8 cellular contexts compared by ENCODE assay signal in the genomic region with DNA sequence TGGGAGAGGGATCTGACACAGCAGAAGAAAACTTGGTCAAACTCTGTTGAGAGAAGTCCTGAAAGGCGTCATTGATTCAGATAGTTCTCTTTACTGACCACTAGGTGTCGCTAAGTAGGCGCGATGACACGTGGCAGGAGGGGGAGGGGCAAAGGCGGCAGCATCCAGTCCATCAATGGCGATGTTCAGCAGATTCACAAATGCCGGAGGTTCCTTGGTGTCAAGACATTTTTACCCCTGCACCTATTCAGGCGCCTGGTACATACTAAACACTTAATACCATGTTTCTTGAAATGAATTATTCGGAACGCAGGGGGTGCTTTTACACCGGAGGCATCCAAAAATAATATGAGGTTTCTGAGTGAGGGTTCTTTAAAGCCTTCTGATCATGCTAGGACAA. TPM values are rescaled to one million over a fixed set of nuclear protein-coding genes. Genes with fewer than 3 reads are reported as not detected.
DNase-seq lines count a peak whose midpoint lies in the region; ATAC-seq and TF ChIP-seq lines count a peak whose summit lies in the region.

No MANE protein-coding gene starts in this region.

- no peaks in the 10 kb centered on the region for H3K36me3 Mint-ChIP-seq in activated T-helper 2 cell treated with anti-CD3 and anti-CD28 coated beads, Interferon-gamma antibody, Interleukin-2, Interleukin-4, amounts not matched to agents 10 μg/mL and 5 μg/mL and 100 μg/mL, durations not matched to agents 14 hours and 24 hours and 36 hours (ENCODE audit: low read depth)

- no peaks in the 10 kb centered on the region for H3K36me3 ChIP-seq in parathyroid adenoma (ENCODE audit: control insufficient read depth, insufficient read depth, low read length)
- H3K36me3 ChIP-seq in upper lobe of right lung, result no peaks in the 10 kb centered on the region

- H3K4me1 ChIP-seq in parathyroid adenoma (no peaks in the 10 kb centered on the region), upper lobe of right lung (peaks cover 4% of the 10 kb centered on the region)

- no peaks in the 10 kb centered on the region for H3K79me2 ChIP-seq in parathyroid adenoma

- DNase-seq in DMS114 treated with DMSO at 0.1 percent for 48 hours (lab: John Stamatoyannopoulos, UW; ENCODE audit: unreplicated experiment) (peak; percentile 55), Kasumi-1 (lab: John Stamatoyannopoulos, UW) (peak; percentile 88 to 92), SIG-M5 (lab: John Stamatoyannopoulos, UW) (peak; percentile 67), globus pallidus (ENCODE audit: low spot score) (peak; percentile 62), upper lobe of right lung (peak; percentile 88)
- peak; percentile 66 for DNase-seq in activated T-helper 2 cell treated with anti-CD3 and anti-CD28 coated beads, Interferon-gamma antibody, Interleukin-2, Interleukin-4, amounts not matched to agents 10 μg/mL and 5 μg/mL and 100 μg/mL, durations not matched to agents 14 hours and 24 hours and 36 hours (ENCODE audit: low spot score)

- ATAC-seq in GM21619 (IDR thresholded peaks at IDR 0.05; ENCODE audit: unreplicated experiment) (peak; percentile 41), upper lobe of right lung (peak; percentile 94)

- no peaks in the 10 kb centered on the region for H3K9me3 Mint-ChIP-seq in activated T-helper 2 cell treated with anti-CD3 and anti-CD28 coated beads, Interferon-gamma antibody, Interleukin-2, Interleukin-4, amounts not matched to agents 10 μg/mL and 5 μg/mL and 100 μg/mL, durations not matched to agents 14 hours and 24 hours and 36 hours

- H3K27me3 ChIP-seq in parathyroid adenoma (ENCODE audit: control insufficient read depth, insufficient read depth, low read length) (no peaks in the 10 kb centered on the region), upper lobe of right lung (no peaks in the 10 kb centered on the region)

- no peak overlapping the region for H3K9ac ChIP-seq in parathyroid adenoma

- no peak overlapping the region for H3K4me3 ChIP-seq in parathyroid adenoma (ENCODE audit: low read depth, low read length)
- H3K4me3 ChIP-seq in upper lobe of right lung, result peak overlapping the region; percentile 12

- H3K27ac ChIP-seq in parathyroid adenoma (no peak overlapping the region), upper lobe of right lung (no peak overlapping the region)

- H2AFZ ChIP-seq in parathyroid adenoma, result peak overlapping the region; percentile 7

- H3K4me1 Mint-ChIP-seq in activated T-helper 2 cell treated with anti-CD3 and anti-CD28 coated beads, Interferon-gamma antibody, Interleukin-2, Interleukin-4, amounts not matched to agents 10 μg/mL and 5 μg/mL and 100 μg/mL, durations not matched to agents 14 hours and 24 hours and 36 hours (ENCODE audit: low read depth), result peaks cover 11% of the 10 kb centered on the region

- H3K4me3 Mint-ChIP-seq in activated T-helper 2 cell treated with anti-CD3 and anti-CD28 coated beads, Interferon-gamma antibody, Interleukin-2, Interleukin-4, amounts not matched to agents 10 μg/mL and 5 μg/mL and 100 μg/mL, durations not matched to agents 14 hours and 24 hours and 36 hours (ENCODE audit: low read depth), result no peak overlapping the region

- H3K27ac Mint-ChIP-seq in activated T-helper 2 cell treated with anti-CD3 and anti-CD28 coated beads, Interferon-gamma antibody, Interleukin-2, Interleukin-4, amounts not matched to agents 10 μg/mL and 5 μg/mL and 100 μg/mL, durations not matched to agents 14 hours and 24 hours and 36 hours, result no peak overlapping the region

- TF ChIP-seq CTCF in parathyroid adenoma (IDR thresholded peaks at IDR 0.05), result peak; percentile 80
- peak; percentile 85 for TF ChIP-seq CTCF in upper lobe of right lung (IDR thresholded peaks at IDR 0.05)

- intact Hi-C loops in activated T-helper 2 cell treated with anti-CD3 and anti-CD28 coated beads, Interferon-gamma antibody, Interleukin-2, Interleukin-4, amounts not matched to agents 10 μg/mL and 5 μg/mL and 100 μg/mL, durations not matched to agents 14 hours and 24 hours and 36 hours (cut with micrococcal nuclease), result loop anchor here (1.0 to 2.0 kb wide), 2 partner anchors 17 to 79 kb away; no protein-coding TSS in a partner anchor
- intact Hi-C loops in upper lobe of right lung (cut with DNase I), result loop anchor here (5.0 kb wide), 1 partner anchor 80 kb away; no protein-coding TSS in a partner anchor

- no peak overlapping the region for H3K4me2 ChIP-seq in parathyroid adenoma (ENCODE audit: low read length)

- H3K9me3 ChIP-seq in parathyroid adenoma (ENCODE audit: control insufficient read depth, low read length) (no peaks in the 10 kb centered on the region), upper lobe of right lung (no peaks in the 10 kb centered on the region)

- H3K27me3 Mint-ChIP-seq in activated T-helper 2 cell treated with anti-CD3 and anti-CD28 coated beads, Interferon-gamma antibody, Interleukin-2, Interleukin-4, amounts not matched to agents 10 μg/mL and 5 μg/mL and 100 μg/mL, durations not matched to agents 14 hours and 24 hours and 36 hours (ENCODE audit: low read depth), result peaks cover 16% of the 10 kb centered on the region

RNA-seq across cellular contexts. Expression of a gene that starts 3.0 kb away (rescaled TPM):
- total RNA-seq in activated T-helper 2 cell treated with anti-CD3 and anti-CD28 coated beads, Interferon-gamma antibody, Interleukin-2, Interleukin-4, amounts not matched to agents 10 μg/mL and 5 μg/mL and 100 μg/mL, durations not matched to agents 14 hours and 24 hours and 36 hours, result 0.18 and 0.48 TPM in 2 replicates
- total RNA-seq in upper lobe of right lung, result 32.9 TPM

RNA-seq across cellular contexts. Expression of a gene that starts 42.3 kb away (rescaled TPM):
- total RNA-seq in activated T-helper 2 cell treated with anti-CD3 and anti-CD28 coated beads, Interferon-gamma antibody, Interleukin-2, Interleukin-4, amounts not matched to agents 10 μg/mL and 5 μg/mL and 100 μg/mL, durations not matched to agents 14 hours and 24 hours and 36 hours, result not detected in 2 replicates
- 23.8 TPM for total RNA-seq in upper lobe of right lung

Comparison
In these comparisons a context has a peak if more than half of its experiments do, and no peak if none do; other contexts are left out.
1. RNA of a gene that starts 3.0 kb away (total RNA-seq): 32.9 TPM in upper lobe of right lung (single experiment); 0.18 to 0.48 TPM in activated T-helper 2 cell treated with anti-CD3 and anti-CD28 coated beads, Interferon-gamma antibody, Interleukin-2, Interleukin-4, amounts not matched to agents 10 μg/mL and 5 μg/mL and 100 μg/mL, durations not matched to agents 14 hours and 24 hours and 36 hours; every median in the first group is over 10 times any median in the second.
2. RNA of a gene that starts 42.3 kb away (total RNA-seq): 23.8 TPM in upper lobe of right lung (single experiment); not detected in activated T-helper 2 cell treated with anti-CD3 and anti-CD28 coated beads, Interferon-gamma antibody, Interleukin-2, Interleukin-4, amounts not matched to agents 10 μg/mL and 5 μg/mL and 100 μg/mL, durations not matched to agents 14 hours and 24 hours and 36 hours; every median in the first group is over 10 times any median in the second.
3. Peak in every context shown above with its lines, with median percentiles within 50 percentile points of each other: DNase-seq.